ENCODE assay signal across 1 cellular context in the genomic region with DNA sequence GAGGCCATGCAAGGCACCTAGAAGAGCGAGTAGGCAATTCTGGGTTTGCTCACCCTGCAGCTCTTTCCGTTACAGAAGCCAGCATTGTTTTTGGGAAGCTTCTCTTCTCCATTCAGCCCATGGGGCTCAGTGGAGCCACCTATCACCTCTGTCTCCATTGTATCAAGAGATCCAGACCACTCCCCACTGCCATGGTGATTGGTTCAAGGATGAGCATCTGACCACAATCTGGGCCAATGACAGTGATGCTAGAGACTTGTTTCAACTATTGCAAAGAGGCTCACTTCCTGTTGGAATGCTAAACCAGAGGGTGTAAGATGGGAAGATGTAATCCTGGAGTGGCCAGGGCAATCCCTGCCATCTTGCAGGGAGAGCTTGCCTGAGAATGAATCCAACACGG.
TF ChIP-seq lines count a peak whose summit lies in the region.

No MANE protein-coding gene starts in this region.

TF ChIP-seq in HCT116, 20 proteins besides CTCF, POLR2A, EP300 and RAD21 (continued from another document):
- TF ChIP-seq, protein P1, sequence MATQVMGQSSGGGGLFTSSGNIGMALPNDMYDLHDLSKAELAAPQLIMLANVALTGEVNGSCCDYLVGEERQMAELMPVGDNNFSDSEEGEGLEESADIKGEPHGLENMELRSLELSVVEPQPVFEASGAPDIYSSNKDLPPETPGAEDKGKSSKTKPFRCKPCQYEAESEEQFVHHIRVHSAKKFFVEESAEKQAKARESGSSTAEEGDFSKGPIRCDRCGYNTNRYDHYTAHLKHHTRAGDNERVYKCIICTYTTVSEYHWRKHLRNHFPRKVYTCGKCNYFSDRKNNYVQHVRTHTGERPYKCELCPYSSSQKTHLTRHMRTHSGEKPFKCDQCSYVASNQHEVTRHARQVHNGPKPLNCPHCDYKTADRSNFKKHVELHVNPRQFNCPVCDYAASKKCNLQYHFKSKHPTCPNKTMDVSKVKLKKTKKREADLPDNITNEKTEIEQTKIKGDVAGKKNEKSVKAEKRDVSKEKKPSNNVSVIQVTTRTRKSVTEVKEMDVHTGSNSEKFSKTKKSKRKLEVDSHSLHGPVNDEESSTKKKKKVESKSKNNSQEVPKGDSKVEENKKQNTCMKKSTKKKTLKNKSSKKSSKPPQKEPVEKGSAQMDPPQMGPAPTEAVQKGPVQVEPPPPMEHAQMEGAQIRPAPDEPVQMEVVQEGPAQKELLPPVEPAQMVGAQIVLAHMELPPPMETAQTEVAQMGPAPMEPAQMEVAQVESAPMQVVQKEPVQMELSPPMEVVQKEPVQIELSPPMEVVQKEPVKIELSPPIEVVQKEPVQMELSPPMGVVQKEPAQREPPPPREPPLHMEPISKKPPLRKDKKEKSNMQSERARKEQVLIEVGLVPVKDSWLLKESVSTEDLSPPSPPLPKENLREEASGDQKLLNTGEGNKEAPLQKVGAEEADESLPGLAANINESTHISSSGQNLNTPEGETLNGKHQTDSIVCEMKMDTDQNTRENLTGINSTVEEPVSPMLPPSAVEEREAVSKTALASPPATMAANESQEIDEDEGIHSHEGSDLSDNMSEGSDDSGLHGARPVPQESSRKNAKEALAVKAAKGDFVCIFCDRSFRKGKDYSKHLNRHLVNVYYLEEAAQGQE (IDR thresholded peaks at IDR 0.05; ENCODE audit: low read depth), result no peak
- TF ChIP-seq SP1 (IDR thresholded peaks at IDR 0.05; ENCODE audit: low read depth), result no peak
